In the genomic region with DNA sequence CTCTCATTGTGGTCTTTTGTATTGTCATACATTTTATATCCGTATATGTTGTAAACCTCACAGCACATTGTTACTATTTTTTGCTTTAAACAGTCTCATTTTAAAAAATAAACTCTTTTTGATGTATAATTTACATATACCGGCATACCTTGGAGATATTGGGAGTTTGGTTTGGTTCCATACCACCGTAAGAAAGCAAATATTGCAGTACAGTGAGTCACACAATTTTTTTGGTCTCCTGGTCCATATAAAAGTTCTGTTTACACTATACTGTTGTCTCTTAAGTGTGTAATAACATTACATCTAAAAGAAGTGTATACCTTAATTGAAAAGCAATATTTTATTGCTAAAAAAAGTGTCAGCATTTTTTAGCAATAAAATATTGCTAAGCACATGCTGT, we compare ENCODE assay signal across 25 cellular contexts.
A peak's percentile ranks its signal among the peaks of the same experiment; 100 is the strongest.
DNase-seq lines count a peak whose midpoint lies in the region; ATAC-seq, FAIRE-seq and TF ChIP-seq lines count a peak whose summit lies in the region.
"Had no signal": no experiment of that assay in that cellular context is flagged by ENCODE, and none has a peak within 500 bp of the region (broad histone marks: within the 10 kb centered on the region; RNA-seq: fewer than 3 reads in every experiment).

No MANE protein-coding gene starts in this region.

- TF ChIP-seq EP300 in A549 (IDR thresholded peaks at IDR 0.05), result no peak

- CTCF ChIA-PET in A549 (lab: Yijun Ruan, JAX), result no interaction called here

- 69% methylated on average over 3 of the region's 3 CpGs for WGBS in A549 (ENCODE audit: missing lambda C conversion rate)

- POLR2A ChIA-PET in A549 (lab: Yijun Ruan, JAX), result no interaction called here

- H3K4me2 ChIP-seq in A549, result no peak overlapping the region
- H3K4me2 ChIP-seq: BLaER1 had no signal

- no peak overlapping the region for H3K4me3 ChIP-seq in A549
- no peak overlapping the region for H3K4me3 ChIP-seq in LNCaP clone FGC (ENCODE audit: low read depth, low read length)
- H3K4me3 ChIP-seq: BLaER1, GM12878 had no signal

- FAIRE-seq in A549 (lab: Jason Lieb, UNC), result peak; percentile 65
- peak; percentile 49 for FAIRE-seq in colon (lab: Jason Lieb, UNC)
- FAIRE-seq: GM12878, GM12892, GM19239 had no signal

- TF ChIP-seq CTCF in A549 (IDR thresholded peaks at IDR 0.05), result no peak
- no peak for TF ChIP-seq CTCF in LNCaP clone FGC (IDR thresholded peaks at IDR 0.05; ENCODE audit: control insufficient read depth, extremely low read depth, insufficient read depth)

- H3K27ac ChIP-seq in A549, result no peak overlapping the region
- H3K27ac ChIP-seq: 22Rv1, BLaER1 had no signal

- no peaks in the 10 kb centered on the region for H3K4me1 ChIP-seq in A549
- H3K4me1 ChIP-seq: BE2C, BLaER1 had no signal

- no peak for TF ChIP-seq RAD21 in A549 (conservative IDR thresholded peaks at IDR 0.05 in 1 of 2, IDR thresholded peaks at IDR 0.05 in 1 of 2)

- H3K9me3 ChIP-seq in A549, result peaks cover 35% of the 10 kb centered on the region
- H3K9me3 ChIP-seq: BE2C had no signal

- DNase-seq in A549 (ENCODE audit: low read depth in 1 of 2, low spot score in 1 of 2) (no peak), LNCaP clone FGC (ENCODE audit: low read depth) (peak; percentile 53), globus pallidus (ENCODE audit: low spot score) (no peak), posterior cingulate gyrus (no peak)
- DNase-seq: ACHN; BE2C; C1 segment of cervical spinal cord; CD4-positive, alpha-beta memory T cell; CD4-positive, CD25-positive, alpha-beta regulatory T cell; CD8-positive, alpha-beta memory T cell; COR-L47; DMS 273 treated with DMSO at 0.1 percent for 48 hours; DMS153; DMS53; DMS79; DND-41; EL; GDM1 had no signal

- intact Hi-C loops in posterior cingulate gyrus (cut with DNase I), result no loop called here

- no peak for TF ChIP-seq POLR2A in A549 (IDR thresholded peaks at IDR 0.05; ENCODE audit: low read length)

- no peak for ATAC-seq in A549
- ATAC-seq in HG03520 (IDR thresholded peaks at IDR 0.05; ENCODE audit: unreplicated experiment), result no peak
- ATAC-seq: GM12878 had no signal

TF ChIP-seq in A549, 52 proteins besides CTCF, POLR2A, EP300 and RAD21:
- no peak for TF ChIP-seq HOXB5 (CRISPR knock-in tag; IDR thresholded peaks at IDR 0.05)
- TF ChIP-seq HOXA7 (CRISPR knock-in tag; IDR thresholded peaks at IDR 0.05), result no peak
- TF ChIP-seq, protein P1, sequence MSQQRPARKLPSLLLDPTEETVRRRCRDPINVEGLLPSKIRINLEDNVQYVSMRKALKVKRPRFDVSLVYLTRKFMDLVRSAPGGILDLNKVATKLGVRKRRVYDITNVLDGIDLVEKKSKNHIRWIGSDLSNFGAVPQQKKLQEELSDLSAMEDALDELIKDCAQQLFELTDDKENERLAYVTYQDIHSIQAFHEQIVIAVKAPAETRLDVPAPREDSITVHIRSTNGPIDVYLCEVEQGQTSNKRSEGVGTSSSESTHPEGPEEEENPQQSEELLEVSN (IDR thresholded peaks at IDR 0.05; ENCODE audit: borderline replicate concordance, low read depth), result no peak
- TF ChIP-seq ESRRA (IDR thresholded peaks at IDR 0.05; ENCODE audit: borderline replicate concordance, low read length), result no peak
- no peak for TF ChIP-seq FOXS1 (CRISPR knock-in tag; IDR thresholded peaks at IDR 0.05)
- TF ChIP-seq HDAC2 (IDR thresholded peaks at IDR 0.05), result no peak
- TF ChIP-seq RCOR1 (IDR thresholded peaks at IDR 0.05; ENCODE audit: low read depth, low read length), result no peak
- no peak for TF ChIP-seq PHF8 (IDR thresholded peaks at IDR 0.05; ENCODE audit: borderline replicate concordance, low read depth)
- TF ChIP-seq MAZ (IDR thresholded peaks at IDR 0.05; ENCODE audit: borderline replicate concordance, low read depth, low read length), result no peak
- TF ChIP-seq HEYL (CRISPR knock-in tag; IDR thresholded peaks at IDR 0.05), result no peak
- no peak for TF ChIP-seq FOSL2 (IDR thresholded peaks at IDR 0.05)
- no peak for TF ChIP-seq FOSL2 (CRISPR knock-in tag; IDR thresholded peaks at IDR 0.05)
- TF ChIP-seq ZSCAN20 (CRISPR knock-in tag; IDR thresholded peaks at IDR 0.05), result no peak
- no peak for TF ChIP-seq POLR2AphosphoS2 (conservative IDR thresholded peaks at IDR 0.05; ENCODE audit: low read length)
- TF ChIP-seq ZFP36 (IDR thresholded peaks at IDR 0.05; ENCODE audit: borderline replicate concordance, partially characterized antibody), result no peak
- no peak for TF ChIP-seq JUN (IDR thresholded peaks at IDR 0.05)
- TF ChIP-seq, protein P2, sequence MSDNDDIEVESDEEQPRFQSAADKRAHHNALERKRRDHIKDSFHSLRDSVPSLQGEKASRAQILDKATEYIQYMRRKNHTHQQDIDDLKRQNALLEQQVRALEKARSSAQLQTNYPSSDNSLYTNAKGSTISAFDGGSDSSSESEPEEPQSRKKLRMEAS (IDR thresholded peaks at IDR 0.05), result no peak
- TF ChIP-seq EHMT2 (IDR thresholded peaks at IDR 0.05; ENCODE audit: low read depth), result no peak
- TF ChIP-seq RARB (CRISPR knock-in tag; IDR thresholded peaks at IDR 0.05), result no peak
- TF ChIP-seq, protein P3, sequence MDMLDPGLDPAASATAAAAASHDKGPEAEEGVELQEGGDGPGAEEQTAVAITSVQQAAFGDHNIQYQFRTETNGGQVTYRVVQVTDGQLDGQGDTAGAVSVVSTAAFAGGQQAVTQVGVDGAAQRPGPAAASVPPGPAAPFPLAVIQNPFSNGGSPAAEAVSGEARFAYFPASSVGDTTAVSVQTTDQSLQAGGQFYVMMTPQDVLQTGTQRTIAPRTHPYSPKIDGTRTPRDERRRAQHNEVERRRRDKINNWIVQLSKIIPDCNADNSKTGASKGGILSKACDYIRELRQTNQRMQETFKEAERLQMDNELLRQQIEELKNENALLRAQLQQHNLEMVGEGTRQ (IDR thresholded peaks at IDR 0.05), result no peak
